ENCODE assay signal across 32 cellular contexts in the genomic region with DNA sequence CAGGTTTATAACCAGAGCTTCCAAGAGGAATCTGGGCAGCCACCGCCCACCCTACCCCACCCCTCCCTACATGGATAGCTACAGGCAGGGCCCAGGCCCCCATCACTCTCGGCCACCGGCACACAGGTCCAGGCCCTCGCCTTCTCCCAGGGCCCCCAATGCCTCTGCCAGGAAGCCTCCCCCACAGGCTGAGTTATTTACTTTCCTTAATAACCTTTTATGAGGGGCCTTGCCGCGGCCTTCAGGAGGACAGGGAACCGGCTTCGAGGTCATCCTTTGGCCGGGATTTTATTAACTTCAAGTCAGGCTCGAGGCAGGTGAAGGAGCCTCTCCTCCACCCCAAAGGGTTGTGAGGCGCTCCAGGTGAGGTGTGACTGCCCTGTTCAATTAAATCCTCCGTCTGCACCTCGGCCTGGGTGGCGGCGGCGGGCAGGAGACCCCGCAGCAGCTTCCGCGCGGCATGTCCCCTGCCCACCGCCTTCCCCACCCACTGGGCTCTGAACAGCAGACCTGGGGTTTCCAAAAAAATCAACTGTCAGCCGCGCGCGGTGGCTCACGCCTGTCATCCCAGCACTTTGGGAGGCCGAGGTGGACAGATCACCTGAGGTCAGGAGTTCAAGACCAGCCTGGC.
"Had no signal": no experiment of that assay in that cellular context is flagged by ENCODE, and none has a peak within 500 bp of the region (broad histone marks: within the 10 kb centered on the region; RNA-seq: fewer than 3 reads in every experiment).

No MANE protein-coding gene starts in this region.

- H3K27me3 ChIP-seq: ascending aorta, cardiac muscle cell had no signal

- ATAC-seq: activated CD4-positive, CD25-positive, alpha-beta regulatory T cell treated with anti-CD3 and anti-CD28 coated beads, Interleukin-2, amount 50 U/mL, for 24 hours; activated CD8-positive, alpha-beta memory T cell treated with anti-CD3 and anti-CD28 coated beads, Interleukin-2, amount 10 ng/mL, durations not matched to agents 7 days and 5 days; activated CD8-positive, alpha-beta T cell treated with anti-CD3 and anti-CD28 coated beads, Interleukin-2, amount 10 ng/mL, durations not matched to agents 7 days and 5 days; activated naive CD8-positive, alpha-beta T cell treated with anti-CD3 and anti-CD28 coated beads, Interleukin-2, amount 50 U/mL, for 24 hours; effector memory CD8-positive, alpha-beta T cell; foreskin keratinocyte; gastrocnemius medialis; T-helper 17 cell had no signal

- H3K36me3 ChIP-seq: adrenal gland, ascending aorta, breast epithelium, cardiac muscle cell, esophagus muscularis mucosa, gastrocnemius medialis, WERI-Rb-1 had no signal

- H3K9me3 ChIP-seq: adrenal gland, ascending aorta, breast epithelium, esophagus muscularis mucosa, gastrocnemius medialis had no signal

- DNase-seq: activated B cell treated with CpG ODN at 0.5 μM for 24 hours; activated CD4-positive, alpha-beta memory T cell treated with anti-CD3 and anti-CD28 coated beads for 36 hours; activated CD4-positive, alpha-beta T cell treated with anti-CD3 and anti-CD28 coated beads for 48 hours; activated CD8-positive, alpha-beta memory T cell treated with anti-CD3 and anti-CD28 coated beads, Interleukin-2, amount 10 ng/mL, durations not matched to agents 7 days and 5 days; activated CD8-positive, alpha-beta memory T cell treated with anti-CD3 and anti-CD28 coated beads, Interleukin-2, amount 50 U/mL, for 4 hours; activated CD8-positive, alpha-beta T cell treated with anti-CD3 and anti-CD28 coated beads, Interleukin-2, amount 10 ng/mL, durations not matched to agents 7 days and 5 days; activated effector memory CD4-positive, alpha-beta T cell treated with anti-CD3 and anti-CD28 coated beads, Interleukin-2, amount 50 U/mL, for 16 hours; activated naive CD4-positive, alpha-beta T cell treated with anti-CD3 and anti-CD28 coated beads for 36 hours; activated naive CD8-positive, alpha-beta T cell treated with anti-CD3 and anti-CD28 coated beads for 36 hours; activated naive CD8-positive, alpha-beta T cell treated with anti-CD3 and anti-CD28 coated beads, Interleukin-2, amount 50 U/mL, for 24 hours; activated T-cell treated with anti-CD3 and anti-CD28 coated beads, Interleukin-2, amount 50 U/mL, for 1 hour; activated T-cell treated with anti-CD3 and anti-CD28 coated beads, Interleukin-2, amount 50 U/mL, for 48 hours; adrenal gland; amygdala; cortex of kidney; dermis blood vessel endothelial cell; effector CD4-positive, alpha-beta T cell; effector memory CD8-positive, alpha-beta T cell; erythroblast; foreskin keratinocyte; gastrocnemius medialis; glutamatergic neuron; T-helper 1 cell; T-helper 17 cell; T1000; WERI-Rb-1 had no signal

- H3K4me3 ChIP-seq: adrenal gland, ascending aorta, breast epithelium, cardiac muscle cell, esophagus muscularis mucosa, gastrocnemius medialis had no signal

- FAIRE-seq: colon had no signal

- H3K4me1 ChIP-seq: adrenal gland, ascending aorta, breast epithelium, esophagus muscularis mucosa, foreskin keratinocyte, gastrocnemius medialis had no signal

- H3K27ac ChIP-seq: adrenal gland, ascending aorta, breast epithelium, cardiac muscle cell, esophagus muscularis mucosa, foreskin keratinocyte, gastrocnemius medialis, WERI-Rb-1 had no signal
